Comparison of ENCODE assay signal across 10 cellular contexts in genomic region chr1:181483084-181483559, GRCh38. TPM values are rescaled to one million over a fixed set of nuclear protein-coding genes. Genes with fewer than 3 reads are reported as not detected.
DNase-seq lines count a peak whose midpoint lies in the region; ATAC-seq, FAIRE-seq and TF ChIP-seq lines count a peak whose summit lies in the region.
"Had no signal": no experiment of that assay in that cellular context is flagged by ENCODE, and none has a peak within 500 bp of the region (broad histone marks: within the 10 kb centered on the region; RNA-seq: fewer than 3 reads in every experiment).

CACNA1E (plus strand) TSS chr1:181483517; CDS start chr1:181483745, 228 bp downstream.

- H3K9me3 ChIP-seq in H1 (ENCODE audit: insufficient read depth in 2 of 2, low read depth in 1 of 2, low read length in 1 of 2), result no peaks in the 10 kb centered on the region
- H3K9me3 ChIP-seq: thyroid gland had no signal

- TF ChIP-seq CTCF in GM06990 (IDR thresholded peaks at IDR 0.05; ENCODE audit: insufficient read depth, low read length, poor library complexity, severe bottlenecking) (no peak), H1 (IDR thresholded peaks at IDR 0.05; ENCODE audit: control extremely low read depth in 1 of 3, insufficient read depth in 1 of 3, low read depth in 1 of 3, low read length in 3 of 3) (no peak)

- no peak within 1 kb of the TSS for H3K4ac ChIP-seq in H1 (replicated peaks; ENCODE audit: insufficient read length, low read depth, low read length)

- peak within 1 kb of the TSS; percentile 95 to 97 for H3K4me2 ChIP-seq in H1 (ENCODE audit: insufficient read depth in 1 of 2, low read depth in 2 of 2, low read length in 2 of 2)

- no peaks in the 10 kb centered on the region for H3K79me2 ChIP-seq in H1 (ENCODE audit: control insufficient read depth in 1 of 2, insufficient read depth in 2 of 2, low read length in 2 of 2)

- H3K23me2 ChIP-seq in H1 (ENCODE audit: low read depth, low read length), result peaks cover 21% of the 10 kb centered on the region

- DNase-seq in GM06990 (ENCODE audit: extremely low read depth, insufficient read length) (no peak), NCI-H345 treated with DMSO at 0.1 percent for 48 hours (lab: John Stamatoyannopoulos, UW; ENCODE audit: unreplicated experiment) (peak; percentile 39), H1 (ENCODE audit: low read depth in 1 of 2, low spot score in 2 of 2) (no peak), occipital lobe (lab: John Stamatoyannopoulos, UW) (no peak), anterior cingulate cortex (lab: John Stamatoyannopoulos, UW) (no peak), amygdala (lab: John Stamatoyannopoulos, UW) (no peak), NCI-H2081 treated with DMSO at 0.1 percent for 48 hours (lab: John Stamatoyannopoulos, UW) (no peak)

- TF ChIP-seq RAD21 in H1 (IDR thresholded peaks at IDR 0.05 in 1 of 2, conservative IDR thresholded peaks at IDR 0.05 in 1 of 2; ENCODE audit: low read depth in 2 of 2, low read length in 2 of 2), result no peak

- H3K36me3 ChIP-seq in GM06990 (ENCODE audit: control insufficient read depth, insufficient read depth, low read length), result no peaks in the 10 kb centered on the region
- no peaks in the 10 kb centered on the region for H3K36me3 ChIP-seq in H1 (ENCODE audit: control insufficient read depth in 2 of 4, insufficient read depth in 4 of 4, low read length in 3 of 4)
- H3K36me3 ChIP-seq: thyroid gland had no signal

- no peak within 1 kb of the TSS; the same call in 1 of the 2 replicates for H2AK5ac ChIP-seq in H1 (ENCODE audit: low read depth, low read length)

- H3K27me3 ChIP-seq in GM06990 (replicated peaks; ENCODE audit: control insufficient read depth, insufficient read depth, low read length) (no peaks in the 10 kb centered on the region), H1 (replicated peaks in 1 of 4; ENCODE audit: control insufficient read depth in 3 of 4, extremely low read depth in 1 of 4, insufficient read depth in 3 of 4, low read length in 3 of 4) (peaks cover 32 to 72% (median 58%) of the 10 kb centered on the region in 4 experiments)

- no peak within 1 kb of the TSS for H3K27ac ChIP-seq in H1 (ENCODE audit: low read depth, low read length)
- H3K27ac ChIP-seq: thyroid gland had no signal

- H3K9ac ChIP-seq in H1 (replicated peaks in 1 of 4; ENCODE audit: extremely low read depth in 1 of 4, low read depth in 3 of 4, low read length in 3 of 4), result no peak within 1 kb of the TSS

- H4K91ac ChIP-seq in H1 (replicated peaks; ENCODE audit: insufficient read length, low read length), result no peak within 1 kb of the TSS

- no peak within 1 kb of the TSS for H3K14ac ChIP-seq in H1 (ENCODE audit: insufficient read length)

- no peak within 1 kb of the TSS for H2BK5ac ChIP-seq in H1 (ENCODE audit: low read depth, low read length)

- no peak for TF ChIP-seq POLR2A in H1 (IDR thresholded peaks at IDR 0.05; ENCODE audit: control extremely low read depth in 1 of 2, low read depth in 2 of 2, low read length in 2 of 2)

- no peak within 1 kb of the TSS; the same call in 1 of the 2 replicates for H2BK15ac ChIP-seq in H1 (ENCODE audit: low read length)

- no peak for FAIRE-seq in H1 (lab: Jason Lieb, UNC)

- peaks cover 0 to 25% (median 10%) of the 10 kb centered on the region in 4 experiments; a peak in 5 of 7 replicates for H3K4me1 ChIP-seq in H1 (replicated peaks in 1 of 4; ENCODE audit: control insufficient read depth in 3 of 4, insufficient read depth in 4 of 4, low read length in 3 of 4)

- peak within 1 kb of the TSS; percentile 98 for H2AFZ ChIP-seq in H1 (ENCODE audit: low read length)

- no peaks in the 10 kb centered on the region; the same call in 1 of the 2 replicates for H3K79me1 ChIP-seq in H1 (ENCODE audit: low read depth, low read length)

- TF ChIP-seq EP300 in H1 (IDR thresholded peaks at IDR 0.05; ENCODE audit: borderline replicate concordance in 1 of 2, low read depth in 2 of 2, low read length in 2 of 2), result no peak

- no peak within 1 kb of the TSS for H3K56ac ChIP-seq in H1 (replicated peaks; ENCODE audit: insufficient read length, low read depth, low read length)

- no peak within 1 kb of the TSS; the same call in 1 of the 2 replicates for H2BK12ac ChIP-seq in H1 (ENCODE audit: low read depth, low read length)

- no peak for ATAC-seq in GM21576 (IDR thresholded peaks at IDR 0.05; ENCODE audit: unreplicated experiment)

- peak within 1 kb of the TSS; percentile 91 for H3K18ac ChIP-seq in H1 (ENCODE audit: extremely low read depth, low read length)

- H2BK120ac ChIP-seq in H1 (replicated peaks; ENCODE audit: low read depth, low read length), result no peak within 1 kb of the TSS

- POLR2A ChIA-PET in H1 (lab: Charles Lee; ENCODE audit: partially characterized antibody), result interaction anchor here (1.4 to 1.6 kb wide), 3 partner anchors 11 to 454 kb away, joined by 3 read pairs; no protein-coding TSS in a partner anchor

- no peak within 1 kb of the TSS for H4K8ac ChIP-seq in H1 (ENCODE audit: extremely low read depth, insufficient read depth, low read length)

- H4K5ac ChIP-seq in H1 (ENCODE audit: insufficient read length, low read depth, low read length), result no peak within 1 kb of the TSS

- 0 out of 2 replicates have a peak within 1 kb of the TSS, but pooled peaks have one; percentile 80 for H2BK20ac ChIP-seq in H1 (ENCODE audit: low read length)

- peak within 1 kb of the TSS; percentile 67 for H3K4me3 ChIP-seq in GM06990 (replicated peaks; ENCODE audit: low read depth, low read length)
- H3K4me3 ChIP-seq in H1 (ENCODE audit: extremely low read depth in 1 of 4, insufficient read depth in 2 of 4, low read depth in 3 of 4, low read length in 4 of 4), result peak within 1 kb of the TSS; percentile 44 to 68 (median 57)
- H3K4me3 ChIP-seq: thyroid gland had no signal

- CTCF ChIA-PET in H1 (lab: Charles Lee; ENCODE audit: partially characterized antibody), result interaction anchor here (0.9 to 12.6 kb wide), 14 partner anchors 11 to 487 kb away, joined by 3 to 105 read pairs (median 4); no protein-coding TSS in a partner anchor

- H4K20me1 ChIP-seq in H1 (replicated peaks in 1 of 2; ENCODE audit: control insufficient read depth in 1 of 2, insufficient read depth in 2 of 2, low read length in 2 of 2), result peaks cover 0 to 1% of the 10 kb centered on the region in 2 experiments

- WGBS in H1 (ENCODE audit: extremely low coverage in 1 of 2, insufficient coverage in 1 of 2, insufficient read length in 1 of 2, insufficient replicate concordance in 2 of 2, low coverage in 1 of 2, low lambda C conversion rate in 2 of 2, missing lambda C conversion rate in 1 of 2), 2 experiments, result 2% methylated on average over 10 of the region's 12 CpGs; no CpG with 5 or more reads in 1 of the 2 experiments

- no peak within 1 kb of the TSS for H3K23ac ChIP-seq in H1 (ENCODE audit: insufficient read length)

TF ChIP-seq in H1, 55 proteins besides CTCF, POLR2A, EP300 and RAD21 (continues in another document):
- TF ChIP-seq MAFK (IDR thresholded peaks at IDR 0.05; ENCODE audit: low read depth, low read length) (no peak), SIN3A (conservative IDR thresholded peaks at IDR 0.05 in 1 of 2, IDR thresholded peaks at IDR 0.05 in 1 of 2; ENCODE audit: low read depth in 1 of 2, low read length in 2 of 2) (no peak), SUZ12 (IDR thresholded peaks at IDR 0.05; ENCODE audit: low read length) (0 out of 2 replicates have a peak, but pooled peaks have one; percentile 56), ATF3 (IDR thresholded peaks at IDR 0.05; ENCODE audit: insufficient read depth, low read depth, low read length) (no peak), YY1 (IDR thresholded peaks at IDR 0.05; ENCODE audit: low read depth, low read length) (no peak), BRCA1 (IDR thresholded peaks at IDR 0.05; ENCODE audit: low read depth, low read length) (no peak), HDAC6 (IDR thresholded peaks at IDR 0.05; ENCODE audit: low read depth, low read length) (no peak), EZH2 (IDR thresholded peaks at IDR 0.05; ENCODE audit: low read depth, low read length, severe bottlenecking) (peak; percentile 37)

RNA-seq across cellular contexts. Expression of gene CACNA1E, which starts in this region (rescaled TPM):
- 1.3 and 2.6 TPM in 2 replicates for total RNA-seq in H1 (2021; fragmentation: NEBNext Ultra II Directional; extraction: Animal tissue kit (Norgen Biotek cat#: 25700))
- polyA plus RNA-seq in H1 (2011; rRNA removed), result 0.98 and 0.99 TPM in 2 replicates
- 0.41 TPM for polyA plus RNA-seq in H1 (2011; cell fraction: cytosol; rRNA removed)
- 2.3 TPM for polyA plus RNA-seq in H1 (2011; cell fraction: nucleus; rRNA removed)
- 0.66 to 0.96 TPM (median 0.80 TPM) in 4 replicates for polyA plus RNA-seq in H1 (2012, experiment 1 of 2)
- polyA plus RNA-seq in H1 (2012, experiment 2 of 2), result 0.09 TPM
- 0.43 TPM for polyA plus RNA-seq in H1 (2013, experiment 1 of 2)
- polyA plus RNA-seq in H1 (2013, experiment 2 of 2), result 0.28 TPM
- 3.4 and 4.1 TPM in 2 replicates for polyA minus RNA-seq in H1 (2011; rRNA and poly(A)+ RNA removed)
- 0.95 TPM for polyA minus RNA-seq in H1 (2011; cell fraction: cytosol; rRNA and poly(A)+ RNA removed)
- 6.8 TPM for polyA minus RNA-seq in H1 (2011; cell fraction: nucleus; rRNA and poly(A)+ RNA removed)
- total RNA-seq in occipital lobe, result 77.4 TPM
- total RNA-seq: fibroblast of lung had no signal

Comparison
In these comparisons a context has a peak if more than half of its experiments do, and no peak if none do; other contexts are left out.
1. RNA of gene CACNA1E (total RNA-seq): 77.4 TPM in occipital lobe (single experiment); 1.3 to 2.6 TPM in H1; every median in the first group is over 10 times any median in the second.